In genomic region chr13:35346494-35346893, GRCh38 we compare ENCODE assay signal across 26 cellular contexts.
"Had no signal": no experiment of that assay in that cellular context is flagged by ENCODE, and none has a peak within 500 bp of the region (broad histone marks: within the 10 kb centered on the region; RNA-seq: fewer than 3 reads in every experiment).

No MANE protein-coding gene starts in this region.

- H3K36me3 ChIP-seq: brain microvascular endothelial cell, heart left ventricle had no signal

- H3K4me1 Mint-ChIP-seq: activated T-helper 17 cell treated with anti-CD3 and anti-CD28 coated beads, Interleukin-2, amount 50 U/mL, for 72 hours; central memory CD8-positive, alpha-beta T cell had no signal

- ATAC-seq: activated CD8-positive, alpha-beta T cell treated with anti-CD3 and anti-CD28 coated beads for 36 hours; activated T-cell treated with anti-CD3 and anti-CD28 coated beads, Interleukin-2, amount 50 U/mL, for 4 hours; activated T-helper 17 cell treated with anti-CD3 and anti-CD28 coated beads, Interleukin-2, amount 50 U/mL, for 72 hours; esophagus mucosa; heart left ventricle; WTC11 had no signal

- H3K27ac Mint-ChIP-seq: activated CD8-positive, alpha-beta T cell treated with anti-CD3 and anti-CD28 coated beads for 36 hours; activated naive CD8-positive, alpha-beta T cell; activated T-helper 17 cell treated with anti-CD3 and anti-CD28 coated beads, Interleukin-2, amount 50 U/mL, for 72 hours; dendritic cell treated with granulocyte-macrophage colony-stimulating factor and Interleukin-4, amounts not matched to agents 40 ng/mL and 50 ng/mL, for 4 days; endodermal cell; WTC11 had no signal

- H3K4me3 Mint-ChIP-seq: activated CD8-positive, alpha-beta T cell treated with anti-CD3 and anti-CD28 coated beads for 36 hours; activated naive CD8-positive, alpha-beta T cell; activated T-cell treated with anti-CD3 and anti-CD28 coated beads, Interleukin-2, amount 50 U/mL, for 4 hours; activated T-helper 17 cell treated with anti-CD3 and anti-CD28 coated beads, Interleukin-2, amount 50 U/mL, for 72 hours; central memory CD8-positive, alpha-beta T cell; dendritic cell treated with granulocyte-macrophage colony-stimulating factor and Interleukin-4, amounts not matched to agents 40 ng/mL and 50 ng/mL, for 4 days; endodermal cell; WTC11 had no signal

- H3K27ac ChIP-seq: brain microvascular endothelial cell, coronary artery, dorsolateral prefrontal cortex, heart left ventricle had no signal

- H3K36me3 Mint-ChIP-seq: activated naive CD8-positive, alpha-beta T cell; WTC11 had no signal

- H3K9me3 ChIP-seq: heart left ventricle had no signal

- H3K9me3 Mint-ChIP-seq: activated CD8-positive, alpha-beta T cell treated with anti-CD3 and anti-CD28 coated beads for 36 hours; activated T-cell treated with anti-CD3 and anti-CD28 coated beads, Interleukin-2, amount 50 U/mL, for 4 hours; activated T-helper 17 cell treated with anti-CD3 and anti-CD28 coated beads, Interleukin-2, amount 50 U/mL, for 72 hours; dendritic cell treated with granulocyte-macrophage colony-stimulating factor and Interleukin-4, amounts not matched to agents 40 ng/mL and 50 ng/mL, for 4 days; endodermal cell; WTC11 had no signal

- H3K27me3 ChIP-seq: brain microvascular endothelial cell, dorsolateral prefrontal cortex, heart left ventricle had no signal

- H3K4me3 ChIP-seq: coronary artery, dorsolateral prefrontal cortex, heart left ventricle had no signal

- DNase-seq: activated CD4-positive, alpha-beta T cell treated with anti-CD3 and anti-CD28 coated beads for 48 hours; activated CD4-positive, alpha-beta T cell treated with anti-CD3 and anti-CD28 coated beads, Interleukin-2, amount 50 U/mL, for 1 hour; activated CD4-positive, alpha-beta T cell treated with anti-CD3 and anti-CD28 coated beads, Interleukin-2, amount 50 U/mL, for 48 hours; activated CD8-positive, alpha-beta memory T cell treated with anti-CD3 and anti-CD28 coated beads for 24 hours; activated CD8-positive, alpha-beta T cell treated with anti-CD3 and anti-CD28 coated beads for 36 hours; activated effector memory CD4-positive, alpha-beta T cell treated with Interleukin-2 at 50 U/mL for 16 hours; activated gamma-delta T cell treated with Interleukin-2 at 50 U/mL for 16 hours; activated naive CD4-positive, alpha-beta T cell treated with anti-CD3 and anti-CD28 coated beads, Interleukin-2, amount 50 U/mL, for 16 hours; activated naive CD4-positive, alpha-beta T cell treated with Interleukin-2 at 50 U/mL for 16 hours; activated T-cell treated with anti-CD3 and anti-CD28 coated beads, Interleukin-2, amount 50 U/mL, for 4 hours; amniotic stem cell; anterior cingulate cortex; brain microvascular endothelial cell; dorsolateral prefrontal cortex; effector memory CD4-positive, alpha-beta T cell; endodermal cell; foreskin fibroblast; heart left ventricle; T-helper 2 cell had no signal

- H3K27me3 Mint-ChIP-seq: activated CD8-positive, alpha-beta T cell treated with anti-CD3 and anti-CD28 coated beads for 36 hours; activated naive CD8-positive, alpha-beta T cell; activated T-helper 17 cell treated with anti-CD3 and anti-CD28 coated beads, Interleukin-2, amount 50 U/mL, for 72 hours; central memory CD8-positive, alpha-beta T cell; dendritic cell treated with granulocyte-macrophage colony-stimulating factor and Interleukin-4, amounts not matched to agents 40 ng/mL and 50 ng/mL, for 4 days had no signal
